8 cellular contexts compared by ENCODE assay signal in genomic region chr5:173925449-173926071, GRCh38. TPM values are rescaled to one million over a fixed set of nuclear protein-coding genes. Genes with fewer than 3 reads are reported as not detected.
A peak's percentile ranks its signal among the peaks of the same experiment; 100 is the strongest.
DNase-seq lines count a peak whose midpoint lies in the region; ATAC-seq, FAIRE-seq and TF ChIP-seq lines count a peak whose summit lies in the region.

No MANE protein-coding gene starts in this region.

- peak overlapping the region in 1 of 2 donors; percentile 53 for H3K27ac ChIP-seq in left lung
- peak overlapping the region; percentile 81 to 82 for H3K27ac ChIP-seq in tibial artery

- DNase-seq in AG10803 (ENCODE audit: low read depth) (peak; percentile 23), GM18507 (ENCODE audit: extremely low spot score, insufficient read length, low read depth) (no peak), T-helper 2 cell (peak in 3 of 5 experiments; percentile 3 to 51 (median 19)), cardiac fibroblast (ENCODE audit: low read depth in 2 of 2) (peak; percentile 61 to 69), left lung (peak; percentile 49 to 57), tibial artery (peak in 1 of 2 donors; percentile 35)

- peak; percentile 73 for FAIRE-seq in GM18507 (lab: Jason Lieb, UNC)

- H3K27me3 ChIP-seq in left lung (no peaks in the 10 kb centered on the region), tibial artery (no peaks in the 10 kb centered on the region)

- ATAC-seq in left lung (peak; percentile 53), GM18498 (IDR thresholded peaks at IDR 0.05; ENCODE audit: unreplicated experiment) (no peak), HG03354 (IDR thresholded peaks at IDR 0.05; ENCODE audit: poor library complexity, severe bottlenecking, unreplicated experiment) (no peak)

- peak; percentile 47 for TF ChIP-seq CTCF in AG10803 (conservative IDR thresholded peaks at IDR 0.05; ENCODE audit: low read length)
- TF ChIP-seq CTCF in cardiac fibroblast (IDR thresholded peaks at IDR 0.05; ENCODE audit: low read depth, low read length), result peak; percentile 65
- TF ChIP-seq CTCF in left lung (IDR thresholded peaks at IDR 0.05), result peak in 1 of 2 donors; percentile 26
- peak in 1 of 2 experiments; percentile 19 for TF ChIP-seq CTCF in tibial artery (IDR thresholded peaks at IDR 0.05)

- intact Hi-C loops in left lung (cut with DNase I) (no loop called here), tibial artery (cut with DNase I; ENCODE audit: low total_unique reads) (loop anchor here (5.0 kb wide), 2 partner anchors 38 to 47 kb away; partner anchors contain the start of gene CPEB4)

- H3K36me3 ChIP-seq in left lung (peaks cover 0 to 10% of the 10 kb centered on the region in 2 donors), tibial artery (no peaks in the 10 kb centered on the region)

- H3K4me1 ChIP-seq in left lung (peaks cover 22 to 79% of the 10 kb centered on the region in 2 donors), tibial artery (peaks cover 0 to 75% (median 66%) of the 10 kb centered on the region in 4 donors)

- H3K9me3 ChIP-seq in left lung (no peaks in the 10 kb centered on the region), tibial artery (no peaks in the 10 kb centered on the region)

- H3K4me3 ChIP-seq in AG10803 (ENCODE audit: low read length), result no peak overlapping the region
- H3K4me3 ChIP-seq in cardiac fibroblast (replicated peaks in 1 of 2; ENCODE audit: low read depth in 2 of 2, low read length in 2 of 2), result no peak overlapping the region
- no peak overlapping the region for H3K4me3 ChIP-seq in left lung
- H3K4me3 ChIP-seq in tibial artery, result no peak overlapping the region

RNA-seq across cellular contexts. Expression of gene CPEB4, which starts 37.4 kb away (rescaled TPM):
- 10 to 100 TPM; 52.5 to 59.6 TPM for total RNA-seq in left lung
